In genomic region chr1:204572923-204573562, GRCh38 we compare ENCODE assay signal across 18 cellular contexts. TPM values are rescaled to one million over a fixed set of nuclear protein-coding genes. Genes with fewer than 3 reads are reported as not detected.
DNase-seq lines count a peak whose midpoint lies in the region; ATAC-seq, FAIRE-seq and TF ChIP-seq lines count a peak whose summit lies in the region.
"Had no signal": no experiment of that assay in that cellular context is flagged by ENCODE, and none has a peak within 500 bp of the region (broad histone marks: within the 10 kb centered on the region; RNA-seq: fewer than 3 reads in every experiment).

No MANE protein-coding gene starts in this region.

- CTCF ChIA-PET in A549 (lab: Yijun Ruan, JAX) (interaction anchor here (0.8 to 26.0 kb wide), 8 partner anchors 24 to 376 kb away, joined by 3 to 591 read pairs (median 4); no protein-coding TSS in a partner anchor), Calu3 (lab: Charles Lee) (interaction anchor here (0.5 to 1.2 kb wide), 3 partner anchors 47 to 234 kb away, joined by 3 read pairs; no protein-coding TSS in a partner anchor), GM10248 (lab: Yijun Ruan, JAX) (interaction anchor here (1.2 to 11.7 kb wide), 4 partner anchors 7 to 234 kb away, joined by 3 to 61 read pairs (median 16); no protein-coding TSS in a partner anchor)

- peak overlapping the region; percentile 51 for H3K4me2 ChIP-seq in A549

- H3K27me3 ChIP-seq in WERI-Rb-1 (ENCODE audit: insufficient read depth, low read depth, severe bottlenecking): no peaks in the 10 kb centered on the region
- H3K27me3 ChIP-seq: BE2C had no signal

- WGBS in A549 (ENCODE audit: missing lambda C conversion rate): 55% methylated on average over 6 of the region's 6 CpGs

- no peaks in the 10 kb centered on the region for H3K36me3 Mint-ChIP-seq in Calu3 (ENCODE audit: insufficient read depth, unreplicated experiment)

- no peaks in the 10 kb centered on the region for H3K36me3 ChIP-seq in WERI-Rb-1
- H3K36me3 ChIP-seq: BE2C, HAP-1 had no signal

- no peak for TF ChIP-seq EP300 in A549 (IDR thresholded peaks at IDR 0.05)

- POLR2A ChIA-PET in A549 (lab: Yijun Ruan, JAX) (no interaction called here), GM10248 (lab: Yijun Ruan, JAX) (interaction anchor here (0.6 kb wide), 1 partner anchor 221 kb away, joined by 3 read pairs; no protein-coding TSS in a partner anchor)

- H3K9me3 ChIP-seq in A549: 0 out of 3 replicates have a peak, but pooled peaks cover 2% of the 10 kb centered on the region
- peaks cover 2% of the 10 kb centered on the region for H3K9me3 ChIP-seq in WERI-Rb-1 (ENCODE audit: severe bottlenecking)
- H3K9me3 ChIP-seq: BE2C, HAP-1 had no signal

- no peaks in the 10 kb centered on the region for H3K9me3 Mint-ChIP-seq in Calu3 (ENCODE audit: low read depth, unreplicated experiment)
- H3K9me3 Mint-ChIP-seq: CD4-positive, alpha-beta memory T cell; IgD-negative memory B cell had no signal

- intact Hi-C loops in Calu3 (cut with micrococcal nuclease; ENCODE audit: unreplicated experiment): no loop called here
- intact Hi-C loops in left colon (cut with DNase I, micrococcal nuclease): no loop called here

- FAIRE-seq in A549 (lab: Jason Lieb, UNC): no peak
- FAIRE-seq: D721Med, HTR-8/SVneo had no signal

- TF ChIP-seq POLR2A in A549 (IDR thresholded peaks at IDR 0.05; ENCODE audit: low read length): no peak

- peak overlapping the region; percentile 17 for H3K27ac Mint-ChIP-seq in Calu3 (ENCODE audit: unreplicated experiment)

- H3K4me3 ChIP-seq in A549 (no peak overlapping the region), WERI-Rb-1 (ENCODE audit: low read depth, low read length) (no peak overlapping the region)
- H3K4me3 ChIP-seq: HAP-1 had no signal

- peaks cover 20% of the 10 kb centered on the region for H3K4me1 Mint-ChIP-seq in Calu3 (ENCODE audit: low read depth, unreplicated experiment)

- ATAC-seq in A549: peak in 1 of 2 experiments; percentile 8; a peak in 3 of 6 replicates
- peak; percentile 25 for ATAC-seq in left colon

- BruUV-seq in Calu3 (replicated peaks; lab: Mats Ljungman, UMichigan): no TSS peak

- no peak for TF ChIP-seq CTCF in A549 (IDR thresholded peaks at IDR 0.05)
- no peak for TF ChIP-seq CTCF in Calu3 (IDR thresholded peaks at IDR 0.05; ENCODE audit: unreplicated experiment)
- TF ChIP-seq CTCF in WERI-Rb-1 (IDR thresholded peaks at IDR 0.05; ENCODE audit: low read depth, low read length): no peak
- TF ChIP-seq CTCF in GM10248 (IDR thresholded peaks at IDR 0.05; ENCODE audit: control extremely low read depth, extremely low read depth, low read depth, missing control alignments): no peak

- no peak for DNase-seq in A549 (ENCODE audit: low read depth in 1 of 2, low spot score in 1 of 2)
- no peak for DNase-seq in Calu3
- DNase-seq in WERI-Rb-1: peak; percentile 43
- DNase-seq in left colon: no peak
- DNase-seq in inferior parietal cortex (ENCODE audit: extremely low spot score): no peak
- no peak for DNase-seq in NK-92 (lab: John Stamatoyannopoulos, UW; ENCODE audit: unreplicated experiment)
- no peak for DNase-seq in GM10248 (ENCODE audit: extremely low spot score)
- no peak for DNase-seq in stimulated activated CD4-positive, alpha-beta T cell treated with anti-CD3 and anti-CD28 coated beads, Interleukin-2, amount 100 ng/mL, for 24 hours
- DNase-seq: BE2C; CD4-positive, alpha-beta memory T cell; DMS79; NCI-H1105 treated with DMSO at 0.1 percent for 48 hours; NCI-H1694 treated with DMSO at 0.1 percent for 48 hours had no signal

- no peak for TF ChIP-seq RAD21 in A549 (conservative IDR thresholded peaks at IDR 0.05 in 1 of 2, IDR thresholded peaks at IDR 0.05 in 1 of 2)

- no peaks in the 10 kb centered on the region for H3K27me3 Mint-ChIP-seq in Calu3 (ENCODE audit: unreplicated experiment)
- H3K27me3 Mint-ChIP-seq: CD4-positive, alpha-beta memory T cell; IgD-negative memory B cell had no signal

- peak overlapping the region; percentile 34 to 51 for H3K27ac ChIP-seq in A549
- peak overlapping the region; percentile 84 for H3K27ac ChIP-seq in WERI-Rb-1
- H3K27ac ChIP-seq: HL-60 had no signal

- H3K4me3 Mint-ChIP-seq in Calu3 (ENCODE audit: low read depth, unreplicated experiment): no peak overlapping the region
- H3K4me3 Mint-ChIP-seq: CD4-positive, alpha-beta memory T cell had no signal

- peaks cover 27% of the 10 kb centered on the region for H3K4me1 ChIP-seq in A549

TF ChIP-seq in A549, 52 proteins besides CTCF, POLR2A, EP300 and RAD21:
- TF ChIP-seq, protein P1, sequence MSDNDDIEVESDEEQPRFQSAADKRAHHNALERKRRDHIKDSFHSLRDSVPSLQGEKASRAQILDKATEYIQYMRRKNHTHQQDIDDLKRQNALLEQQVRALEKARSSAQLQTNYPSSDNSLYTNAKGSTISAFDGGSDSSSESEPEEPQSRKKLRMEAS (IDR thresholded peaks at IDR 0.05): peak; percentile 47; the same call in 1 of the 2 replicates
- peak; percentile 81 for TF ChIP-seq E2F6 (IDR thresholded peaks at IDR 0.05; ENCODE audit: borderline replicate concordance, low read depth)
- no peak for TF ChIP-seq FOSB (CRISPR knock-in tag; IDR thresholded peaks at IDR 0.05)

RNA-seq across cellular contexts. Expression of gene MDM4, which starts 56.8 kb away (rescaled TPM):
- polyA plus RNA-seq in A549 (2011; rRNA removed) (38.9 and 48.9 TPM in 2 replicates), A549 (2017; fragmentation: RNase III; extraction: RNeasy Plus Mini Kit Qiagen cat#74134 plus additional on column Dnase treatment) (4.6 to 5.7 TPM (median 5.7 TPM) in 3 replicates)
- polyA plus RNA-seq in A549 (2012; cell fraction: cytosol; rRNA removed): 2.7 and 3.4 TPM in 2 replicates
- 11.4 and 22.1 TPM in 2 replicates for polyA plus RNA-seq in A549 (2012; cell fraction: nucleus; rRNA removed)
- polyA minus RNA-seq in A549 (2011; rRNA and poly(A)+ RNA removed): 55.7 and 61.1 TPM in 2 replicates
- total RNA-seq in Calu3 (2022) (101 and 106 TPM in 2 replicates), left colon (10 to 100 TPM; 47.8 to 64.2 TPM)
